In genomic region chr6:148289153-148289552, GRCh38 we compare ENCODE assay signal across 2 cellular contexts.
TF ChIP-seq lines count a peak whose summit lies in the region.

No MANE protein-coding gene starts in this region.

TF ChIP-seq in IMR-90, 13 proteins besides CTCF, POLR2A, EP300 and RAD21 (continued from another document):
- TF ChIP-seq ELK1 (IDR thresholded peaks at IDR 0.05; ENCODE audit: borderline replicate concordance, low read depth, low read length) (no peak), SMC3 (IDR thresholded peaks at IDR 0.05; ENCODE audit: low read depth, low read length) (no peak), NFE2L2 (IDR thresholded peaks at IDR 0.05; ENCODE audit: low read depth, low read length) (no peak), FOS (IDR thresholded peaks at IDR 0.05; ENCODE audit: low read depth, low read length) (no peak), BHLHE40 (IDR thresholded peaks at IDR 0.05; ENCODE audit: low read depth, low read length) (no peak), MXI1 (IDR thresholded peaks at IDR 0.05; ENCODE audit: borderline replicate concordance, low read depth, low read length) (no peak), CEBPB (IDR thresholded peaks at IDR 0.05; ENCODE audit: low read depth, low read length) (no peak), RCOR1 (IDR thresholded peaks at IDR 0.05; ENCODE audit: insufficient replicate concordance, low read length) (no peak)

TF ChIP-seq in WTC11, 78 proteins besides CTCF, POLR2A, EP300 and RAD21 (continued from another document):
- TF ChIP-seq, protein P1, sequence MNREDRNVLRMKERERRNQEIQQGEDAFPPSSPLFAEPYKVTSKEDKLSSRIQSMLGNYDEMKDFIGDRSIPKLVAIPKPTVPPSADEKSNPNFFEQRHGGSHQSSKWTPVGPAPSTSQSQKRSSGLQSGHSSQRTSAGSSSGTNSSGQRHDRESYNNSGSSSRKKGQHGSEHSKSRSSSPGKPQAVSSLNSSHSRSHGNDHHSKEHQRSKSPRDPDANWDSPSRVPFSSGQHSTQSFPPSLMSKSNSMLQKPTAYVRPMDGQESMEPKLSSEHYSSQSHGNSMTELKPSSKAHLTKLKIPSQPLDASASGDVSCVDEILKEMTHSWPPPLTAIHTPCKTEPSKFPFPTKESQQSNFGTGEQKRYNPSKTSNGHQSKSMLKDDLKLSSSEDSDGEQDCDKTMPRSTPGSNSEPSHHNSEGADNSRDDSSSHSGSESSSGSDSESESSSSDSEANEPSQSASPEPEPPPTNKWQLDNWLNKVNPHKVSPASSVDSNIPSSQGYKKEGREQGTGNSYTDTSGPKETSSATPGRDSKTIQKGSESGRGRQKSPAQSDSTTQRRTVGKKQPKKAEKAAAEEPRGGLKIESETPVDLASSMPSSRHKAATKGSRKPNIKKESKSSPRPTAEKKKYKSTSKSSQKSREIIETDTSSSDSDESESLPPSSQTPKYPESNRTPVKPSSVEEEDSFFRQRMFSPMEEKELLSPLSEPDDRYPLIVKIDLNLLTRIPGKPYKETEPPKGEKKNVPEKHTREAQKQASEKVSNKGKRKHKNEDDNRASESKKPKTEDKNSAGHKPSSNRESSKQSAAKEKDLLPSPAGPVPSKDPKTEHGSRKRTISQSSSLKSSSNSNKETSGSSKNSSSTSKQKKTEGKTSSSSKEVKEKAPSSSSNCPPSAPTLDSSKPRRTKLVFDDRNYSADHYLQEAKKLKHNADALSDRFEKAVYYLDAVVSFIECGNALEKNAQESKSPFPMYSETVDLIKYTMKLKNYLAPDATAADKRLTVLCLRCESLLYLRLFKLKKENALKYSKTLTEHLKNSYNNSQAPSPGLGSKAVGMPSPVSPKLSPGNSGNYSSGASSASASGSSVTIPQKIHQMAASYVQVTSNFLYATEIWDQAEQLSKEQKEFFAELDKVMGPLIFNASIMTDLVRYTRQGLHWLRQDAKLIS (CRISPR knock-in tag; IDR thresholded peaks at IDR 0.05; ENCODE audit: borderline replicate concordance), result no peak
- TF ChIP-seq, protein P2, sequence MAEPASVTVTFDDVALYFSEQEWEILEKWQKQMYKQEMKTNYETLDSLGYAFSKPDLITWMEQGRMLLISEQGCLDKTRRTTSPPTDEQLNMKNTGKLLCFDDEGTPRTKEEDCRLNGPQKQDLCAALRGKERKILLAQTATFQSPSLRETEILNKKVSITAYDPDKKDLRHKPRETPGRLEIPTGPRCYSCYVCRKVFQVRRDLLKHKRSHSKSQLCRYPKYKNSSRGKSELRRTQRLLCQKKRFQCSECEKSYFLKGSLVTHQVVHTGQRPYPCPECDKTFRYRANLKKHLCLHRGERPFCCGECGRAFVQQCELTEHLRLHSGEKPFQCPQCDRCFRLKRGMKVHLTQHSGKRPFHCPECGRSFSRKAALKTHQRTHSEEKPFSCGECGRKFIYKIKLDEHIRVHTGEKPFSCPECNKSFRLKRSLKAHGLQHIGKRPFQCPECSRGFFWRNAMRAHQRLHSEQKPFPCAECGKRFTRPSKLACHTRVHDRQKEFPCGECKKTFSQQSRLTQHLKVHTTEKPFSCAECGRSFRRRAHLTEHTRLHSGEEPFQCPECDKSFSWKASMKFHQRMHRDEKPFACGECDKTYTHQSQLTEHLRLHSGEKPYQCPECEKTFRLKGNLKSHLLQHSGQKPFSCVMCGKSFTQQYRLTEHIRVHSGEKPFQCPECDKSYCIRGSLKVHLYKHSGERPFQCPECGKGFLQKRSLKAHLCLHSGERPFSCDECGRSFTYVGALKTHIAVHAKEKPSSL (CRISPR knock-in tag; conservative IDR thresholded peaks at IDR 0.05), result no peak
- no peak for TF ChIP-seq GABPB1 (CRISPR knock-in tag; IDR thresholded peaks at IDR 0.05)
- no peak for TF ChIP-seq USF2 (CRISPR knock-in tag; IDR thresholded peaks at IDR 0.05)
- no peak for TF ChIP-seq ZNF219 (CRISPR knock-in tag; IDR thresholded peaks at IDR 0.05; ENCODE audit: borderline replicate concordance)
- no peak for TF ChIP-seq ERG (CRISPR knock-in tag; IDR thresholded peaks at IDR 0.05)
- TF ChIP-seq ZNF396 (CRISPR knock-in tag; IDR thresholded peaks at IDR 0.05; ENCODE audit: borderline replicate concordance), result no peak
- no peak for TF ChIP-seq PRRX2 (CRISPR knock-in tag; IDR thresholded peaks at IDR 0.05)
- no peak for TF ChIP-seq KAT7 (CRISPR knock-in tag; IDR thresholded peaks at IDR 0.05; ENCODE audit: borderline replicate concordance)
- no peak for TF ChIP-seq IRF2 (CRISPR knock-in tag; IDR thresholded peaks at IDR 0.05; ENCODE audit: borderline replicate concordance, low read depth)
- no peak for TF ChIP-seq NR3C1 (CRISPR knock-in tag; conservative IDR thresholded peaks at IDR 0.05; ENCODE audit: low read depth)
- TF ChIP-seq ZNF512 (CRISPR knock-in tag; IDR thresholded peaks at IDR 0.05; ENCODE audit: borderline replicate concordance), result no peak
- TF ChIP-seq MYBL2 (CRISPR knock-in tag; IDR thresholded peaks at IDR 0.05), result no peak
- TF ChIP-seq CBFB (CRISPR knock-in tag; IDR thresholded peaks at IDR 0.05; ENCODE audit: low read depth), result no peak
TF ChIP-seq in WTC11: peak in this region for 0.
